22 cellular contexts compared by ENCODE assay signal in the genomic region with DNA sequence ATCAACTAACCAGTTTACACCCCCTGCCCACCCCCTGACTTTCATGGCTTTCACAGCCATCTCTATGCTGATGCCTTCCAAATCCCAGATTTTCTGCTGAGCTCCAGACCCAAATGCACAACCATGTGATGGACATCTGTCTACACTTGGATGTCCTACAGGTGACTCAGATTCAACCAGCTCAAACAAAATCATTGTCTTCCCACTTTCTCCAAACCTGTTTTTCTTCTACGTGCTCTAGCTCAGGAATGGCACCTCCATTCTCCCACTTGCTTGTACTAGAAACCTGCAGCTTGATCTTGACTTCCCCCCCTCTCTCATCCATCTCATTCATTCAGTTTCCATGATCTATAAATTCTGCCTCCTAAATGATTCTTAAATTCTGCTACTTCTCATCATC. TPM values are rescaled to one million over a fixed set of nuclear protein-coding genes. Genes with fewer than 3 reads are reported as not detected.
"Had no signal": no experiment of that assay in that cellular context is flagged by ENCODE, and none has a peak within 500 bp of the region (broad histone marks: within the 10 kb centered on the region; RNA-seq: fewer than 3 reads in every experiment).

No MANE protein-coding gene starts in this region.

- H3K9me3 Mint-ChIP-seq: dendritic cell treated with granulocyte-macrophage colony-stimulating factor and Interleukin-4, amounts not matched to agents 40 ng/mL and 50 ng/mL, for 4 days; effector memory CD8-positive, alpha-beta T cell; naive thymus-derived CD8-positive, alpha-beta T cell; neural crest cell; stimulated activated naive B cell treated with anti-CD40 and anti-IgM and Interleukin-4, amounts not matched to agents 10 μg/mL and 1 μg/mL and 100 μg/mL, for 72 hours; stimulated activated naive CD8-positive, alpha-beta T cell treated with anti-CD3 and anti-CD28 coated beads, Interleukin-15, amount 100 ng/mL, for 72 hours had no signal

- H3K36me3 ChIP-seq: gastrocnemius medialis, right atrium auricular region, sigmoid colon, tibial nerve, upper lobe of right lung, vagina had no signal

- H3K4me3 ChIP-seq: gastrocnemius medialis, heart right ventricle, mucosa of descending colon, right atrium auricular region, sigmoid colon, skin epidermis, testis, tibial nerve, upper lobe of right lung, vagina had no signal

- H3K27me3 ChIP-seq: gastrocnemius medialis, heart right ventricle, right atrium auricular region, sigmoid colon, testis, tibial nerve, upper lobe of right lung, vagina had no signal

- H3K27ac Mint-ChIP-seq: dendritic cell treated with granulocyte-macrophage colony-stimulating factor and Interleukin-4, amounts not matched to agents 40 ng/mL and 50 ng/mL, for 4 days; effector memory CD8-positive, alpha-beta T cell; naive thymus-derived CD8-positive, alpha-beta T cell; stimulated activated naive CD8-positive, alpha-beta T cell treated with anti-CD3 and anti-CD28 coated beads, Interleukin-15, amount 100 ng/mL, for 72 hours had no signal

- FAIRE-seq: islet of Langerhans had no signal

- H3K27me3 Mint-ChIP-seq: effector memory CD8-positive, alpha-beta T cell; naive thymus-derived CD8-positive, alpha-beta T cell; stimulated activated naive B cell treated with anti-CD40 and anti-IgM and Interleukin-4, amounts not matched to agents 10 μg/mL and 1 μg/mL and 100 μg/mL, for 72 hours; stimulated activated naive CD8-positive, alpha-beta T cell treated with anti-CD3 and anti-CD28 coated beads, Interleukin-15, amount 100 ng/mL, for 72 hours had no signal

- ATAC-seq: effector memory CD8-positive, alpha-beta T cell; gastrocnemius medialis; mucosa of descending colon; naive thymus-derived CD8-positive, alpha-beta T cell; stimulated activated naive B cell treated with anti-CD40 and anti-IgM and Interleukin-4, amounts not matched to agents 10 μg/mL and 1 μg/mL and 100 μg/mL, for 72 hours; stimulated activated naive CD8-positive, alpha-beta T cell treated with anti-CD3 and anti-CD28 coated beads, Interleukin-15, amount 100 ng/mL, for 72 hours; upper lobe of right lung had no signal

- H3K4me3 Mint-ChIP-seq: dendritic cell treated with granulocyte-macrophage colony-stimulating factor and Interleukin-4, amounts not matched to agents 40 ng/mL and 50 ng/mL, for 4 days; effector memory CD8-positive, alpha-beta T cell; naive thymus-derived CD8-positive, alpha-beta T cell; neural crest cell; stimulated activated naive B cell treated with anti-CD40 and anti-IgM and Interleukin-4, amounts not matched to agents 10 μg/mL and 1 μg/mL and 100 μg/mL, for 72 hours; stimulated activated naive CD8-positive, alpha-beta T cell treated with anti-CD3 and anti-CD28 coated beads, Interleukin-15, amount 100 ng/mL, for 72 hours had no signal

- H3K27ac ChIP-seq: gastrocnemius medialis, heart right ventricle, right atrium auricular region, testis, upper lobe of right lung, vagina had no signal

- H3K4me1 Mint-ChIP-seq: naive thymus-derived CD8-positive, alpha-beta T cell; stimulated activated naive B cell treated with anti-CD40 and anti-IgM and Interleukin-4, amounts not matched to agents 10 μg/mL and 1 μg/mL and 100 μg/mL, for 72 hours; stimulated activated naive CD8-positive, alpha-beta T cell treated with anti-CD3 and anti-CD28 coated beads, Interleukin-15, amount 100 ng/mL, for 72 hours had no signal

- H3K9me3 ChIP-seq: gastrocnemius medialis, heart right ventricle, mucosa of descending colon, right atrium auricular region, sigmoid colon, testis, tibial nerve, upper lobe of right lung, vagina had no signal

- DNase-seq: effector memory CD8-positive, alpha-beta T cell; gastrocnemius medialis; heart right ventricle; hypothalamus; kidney glomerular epithelial cell; mucosa of descending colon; naive thymus-derived CD8-positive, alpha-beta T cell; posterior cingulate gyrus; sigmoid colon; stimulated activated CD4-positive, alpha-beta T cell treated with anti-CD3 and anti-CD28 coated beads, Interleukin-2, amount 100 ng/mL, for 24 hours; stimulated activated CD4-positive, alpha-beta T cell treated with anti-CD3 and anti-CD28 coated beads, Interleukin-4, amount 100 ng/mL, for 4 hours; stimulated activated naive B cell treated with anti-CD40 and anti-IgM and Interleukin-4, amounts not matched to agents 10 μg/mL and 1 μg/mL and 100 μg/mL, for 72 hours; stimulated activated naive CD8-positive, alpha-beta T cell treated with anti-CD3 and anti-CD28 coated beads, Interleukin-15, amount 100 ng/mL, for 72 hours; testis; upper lobe of right lung had no signal

RNA-seq across cellular contexts. Expression of a gene that starts 34.1 kb away (rescaled TPM):
- total RNA-seq: naive thymus-derived CD8-positive, alpha-beta T cell had no signal
